1 cellular context compared by ENCODE assay signal in genomic region chr19:48637449-48637947, GRCh38.
TF ChIP-seq lines count a peak whose summit lies in the region.

No MANE protein-coding gene starts in this region.

TF ChIP-seq in K562, 482 proteins besides CTCF, POLR2A, EP300 and RAD21 (continued from another document and continues in another):
- TF ChIP-seq ZNF780A (CRISPR knock-in tag; IDR thresholded peaks at IDR 0.05) (no peak), RBM15 (IDR thresholded peaks at IDR 0.05; ENCODE audit: insufficient read depth, low read length) (no peak), ZNF77 (CRISPR knock-in tag; IDR thresholded peaks at IDR 0.05) (no peak), CAMTA2 (CRISPR knock-in tag; conservative IDR thresholded peaks at IDR 0.05) (no peak), SMARCA4 (IDR thresholded peaks at IDR 0.05) (no peak), ZNF134 (CRISPR knock-in tag; conservative IDR thresholded peaks at IDR 0.05) (no peak), BCL6 (CRISPR knock-in tag; IDR thresholded peaks at IDR 0.05) (no peak), PYGO2 (tag; IDR thresholded peaks at IDR 0.05) (no peak), LCOR (CRISPR knock-in tag; IDR thresholded peaks at IDR 0.05) (peak; percentile 84; the same call in 1 of the 2 replicates), KLF6 (CRISPR knock-in tag; IDR thresholded peaks at IDR 0.05; ENCODE audit: borderline replicate concordance) (no peak), HCFC1 (IDR thresholded peaks at IDR 0.05; ENCODE audit: low read depth, low read length) (peak; percentile 60), CC2D1A (IDR thresholded peaks at IDR 0.05) (no peak), JUND (IDR thresholded peaks at IDR 0.05; ENCODE audit: borderline replicate concordance, low read depth, low read length) (peak; percentile 33), JUND (tag; IDR thresholded peaks at IDR 0.05; ENCODE audit: borderline replicate concordance, low read depth, low read length) (no peak), RNF219 (CRISPR knock-in tag; IDR thresholded peaks at IDR 0.05) (no peak), ZNF41 (CRISPR knock-in tag; conservative IDR thresholded peaks at IDR 0.05) (no peak), HMGN3 (IDR thresholded peaks at IDR 0.05; ENCODE audit: borderline replicate concordance, extremely low read depth, insufficient read length, low read depth, low read length) (peak; percentile 94), HDAC8 (tag; IDR thresholded peaks at IDR 0.05) (no peak), RBM25 (IDR thresholded peaks at IDR 0.05; ENCODE audit: low read depth, low read length, severe bottlenecking) (peak; percentile 90), ELF2 (CRISPR knock-in tag; IDR thresholded peaks at IDR 0.05) (no peak), PREB (CRISPR knock-in tag; IDR thresholded peaks at IDR 0.05) (no peak), PRPF4 (IDR thresholded peaks at IDR 0.05; ENCODE audit: insufficient read depth, low read depth, low read length, poor library complexity, severe bottlenecking) (no peak), RBM14 (IDR thresholded peaks at IDR 0.05; ENCODE audit: borderline replicate concordance, insufficient read depth, low read depth, low read length) (no peak), MTF1 (CRISPR knock-in tag; IDR thresholded peaks at IDR 0.05; ENCODE audit: borderline replicate concordance) (no peak), CTBP1 (IDR thresholded peaks at IDR 0.05; ENCODE audit: borderline replicate concordance) (peak; percentile 56), KLF10 (CRISPR knock-in tag; IDR thresholded peaks at IDR 0.05) (no peak), ZNF695 (CRISPR knock-in tag; IDR thresholded peaks at IDR 0.05) (no peak), TCF15 (CRISPR knock-in tag; IDR thresholded peaks at IDR 0.05) (no peak), POLR3A (IDR thresholded peaks at IDR 0.05; ENCODE audit: borderline replicate concordance, extremely low read depth, insufficient read depth, insufficient read length) (no peak), ELK1 (CRISPR knock-in tag; IDR thresholded peaks at IDR 0.05) (no peak), ZNF561 (CRISPR knock-in tag; conservative IDR thresholded peaks at IDR 0.05) (no peak), HDAC2 (IDR thresholded peaks at IDR 0.05) (peak; percentile 11; the same call in 1 of the 2 replicates), MED1 (CRISPR knock-in tag; IDR thresholded peaks at IDR 0.05; ENCODE audit: borderline replicate concordance) (no peak), SETDB1 (IDR thresholded peaks at IDR 0.05; ENCODE audit: low read length) (no peak), KDM1A (IDR thresholded peaks at IDR 0.05) (no peak), ZC3H4 (CRISPR knock-in tag; IDR thresholded peaks at IDR 0.05; ENCODE audit: borderline replicate concordance) (no peak), CREM (IDR thresholded peaks at IDR 0.05; ENCODE audit: low read depth) (peak; percentile 75), ZNF253 (CRISPR knock-in tag; conservative IDR thresholded peaks at IDR 0.05) (no peak), ID3 (CRISPR knock-in tag; IDR thresholded peaks at IDR 0.05) (no peak), ID3 (tag; IDR thresholded peaks at IDR 0.05) (no peak), NFATC3 (IDR thresholded peaks at IDR 0.05) (no peak), SP2 (IDR thresholded peaks at IDR 0.05; ENCODE audit: extremely low read depth, low read depth, low read length, poor library complexity, severe bottlenecking) (peak; percentile 74), BRD4 (IDR thresholded peaks at IDR 0.05) (no peak), ETV6 (IDR thresholded peaks at IDR 0.05; ENCODE audit: borderline replicate concordance in 1 of 2, low read depth in 2 of 2, low read length in 1 of 2) (0 out of 4 replicates have a peak, but pooled peaks of 1 of the 2 experiments have one; percentile 16), ETV6 (CRISPR knock-in tag; IDR thresholded peaks at IDR 0.05; ENCODE audit: borderline replicate concordance) (peak; percentile 98; the same call in 1 of the 2 replicates), NFYB (IDR thresholded peaks at IDR 0.05; ENCODE audit: extremely low read depth, insufficient read length) (peak; percentile 87), PKNOX1 (IDR thresholded peaks at IDR 0.05) (peak; percentile 39; the same call in 1 of the 2 replicates), POU5F1 (IDR thresholded peaks at IDR 0.05; ENCODE audit: borderline replicate concordance, low read depth, low read length, partially characterized antibody) (no peak), SP1 (CRISPR knock-in tag; IDR thresholded peaks at IDR 0.05) (peak; percentile 62; the same call in 1 of the 2 replicates), ZBTB17 (CRISPR knock-in tag; IDR thresholded peaks at IDR 0.05) (peak; percentile 69), FOXK2 (conservative IDR thresholded peaks at IDR 0.05 in 1 of 2, IDR thresholded peaks at IDR 0.05 in 1 of 2; ENCODE audit: low read depth in 2 of 2) (peak; percentile 71 to 81), UBTF (IDR thresholded peaks at IDR 0.05; ENCODE audit: borderline replicate concordance in 1 of 2, low read depth in 2 of 2, low read length in 2 of 2) (no peak), ZBTB40 (IDR thresholded peaks at IDR 0.05) (peak; percentile 27; the same call in 1 of the 2 replicates), ZBTB40 (CRISPR knock-in tag; IDR thresholded peaks at IDR 0.05) (peak; percentile 61; the same call in 1 of the 2 replicates), ZKSCAN1 (IDR thresholded peaks at IDR 0.05; ENCODE audit: low read depth, low read length) (0 out of 2 replicates have a peak, but pooled peaks have one; percentile 35)
